8 cellular contexts compared by ENCODE assay signal in the genomic region with DNA sequence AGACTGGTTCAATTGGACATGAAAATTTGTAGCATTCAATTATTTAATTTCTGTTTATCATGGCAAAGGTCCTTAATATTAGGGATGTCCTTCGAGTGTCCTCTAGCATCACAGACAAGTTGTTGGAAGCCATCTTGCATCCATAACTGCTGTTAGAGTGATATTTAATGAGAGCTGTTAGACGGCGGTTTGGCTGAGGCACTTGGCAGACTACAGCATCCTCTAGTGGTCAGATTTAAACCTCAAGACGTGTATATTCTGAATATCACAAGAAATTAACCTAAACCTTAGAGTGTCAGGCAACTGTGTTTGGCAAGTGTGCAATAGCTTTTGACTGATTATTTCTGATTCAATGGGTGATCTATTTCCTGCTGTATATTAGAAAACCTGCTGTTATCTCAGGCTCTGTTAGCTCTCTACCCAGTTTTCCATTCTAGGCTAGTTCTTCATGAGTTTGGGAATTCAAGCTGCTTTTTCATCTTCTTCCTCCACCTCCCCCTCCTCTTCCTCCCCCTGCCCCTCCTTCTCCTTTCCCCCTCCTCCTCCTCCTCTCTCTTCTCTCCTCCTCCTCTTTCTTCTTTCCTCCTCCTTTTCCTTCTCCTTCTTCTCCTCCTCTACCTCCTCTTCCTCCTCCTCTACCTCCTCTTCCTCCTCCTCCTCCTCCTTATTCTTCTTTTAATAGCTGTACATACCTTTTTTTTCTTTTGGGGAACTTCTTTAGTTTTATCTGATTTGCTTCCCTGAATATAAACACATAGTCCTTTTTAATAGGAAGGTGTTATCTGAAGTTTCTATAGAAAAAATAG. TPM values are rescaled to one million over a fixed set of nuclear protein-coding genes. Genes with fewer than 3 reads are reported as not detected.
A peak's percentile ranks its signal among the peaks of the same experiment; 100 is the strongest.
DNase-seq lines count a peak whose midpoint lies in the region; ATAC-seq and TF ChIP-seq lines count a peak whose summit lies in the region.

No MANE protein-coding gene starts in this region.

- no peaks in the 10 kb centered on the region for H3K9me3 Mint-ChIP-seq in activated CD4-positive, alpha-beta memory T cell treated with anti-CD3 and anti-CD28 coated beads for 36 hours
- H3K9me3 Mint-ChIP-seq in neural progenitor cell: no peaks in the 10 kb centered on the region
- no peaks in the 10 kb centered on the region for H3K9me3 Mint-ChIP-seq in activated T-helper 2 cell treated with anti-CD3 and anti-CD28 coated beads, Interferon-gamma antibody, Interleukin-2, Interleukin-4, amounts not matched to agents 10 μg/mL and 5 μg/mL and 100 μg/mL, durations not matched to agents 14 hours and 24 hours and 36 hours

- no peaks in the 10 kb centered on the region for H3K4me1 ChIP-seq in neural progenitor cell

- H3K27me3 Mint-ChIP-seq in activated CD4-positive, alpha-beta memory T cell treated with anti-CD3 and anti-CD28 coated beads for 36 hours: peaks cover 4% of the 10 kb centered on the region
- H3K27me3 Mint-ChIP-seq in neural progenitor cell (ENCODE audit: insufficient read depth, low read depth): peaks cover 2% of the 10 kb centered on the region
- H3K27me3 Mint-ChIP-seq in activated T-helper 2 cell treated with anti-CD3 and anti-CD28 coated beads, Interferon-gamma antibody, Interleukin-2, Interleukin-4, amounts not matched to agents 10 μg/mL and 5 μg/mL and 100 μg/mL, durations not matched to agents 14 hours and 24 hours and 36 hours (ENCODE audit: low read depth): peaks cover 18% of the 10 kb centered on the region

- no peaks in the 10 kb centered on the region for H3K27me3 ChIP-seq in neural progenitor cell

- H3K4me2 ChIP-seq in neural progenitor cell: no peak overlapping the region

- no peak overlapping the region for H3K9ac ChIP-seq in neural progenitor cell

- peak overlapping the region; percentile 15 for H2AFZ ChIP-seq in neural progenitor cell (replicated peaks)

- no peak overlapping the region for H3K27ac ChIP-seq in neural progenitor cell

- POLR2A ChIA-PET in activated CD4-positive, alpha-beta memory T cell treated with anti-CD3 and anti-CD28 coated beads for 36 hours (lab: Charles Lee): no interaction called here

- no peaks in the 10 kb centered on the region for H3K36me3 ChIP-seq in neural progenitor cell

- no peaks in the 10 kb centered on the region for H3K9me3 ChIP-seq in neural progenitor cell (ENCODE audit: low read depth)

- H3K4me3 Mint-ChIP-seq in activated CD4-positive, alpha-beta memory T cell treated with anti-CD3 and anti-CD28 coated beads for 36 hours: no peak overlapping the region
- no peak overlapping the region for H3K4me3 Mint-ChIP-seq in neural progenitor cell
- no peak overlapping the region for H3K4me3 Mint-ChIP-seq in activated T-helper 2 cell treated with anti-CD3 and anti-CD28 coated beads, Interferon-gamma antibody, Interleukin-2, Interleukin-4, amounts not matched to agents 10 μg/mL and 5 μg/mL and 100 μg/mL, durations not matched to agents 14 hours and 24 hours and 36 hours (ENCODE audit: low read depth)

- no peak overlapping the region for H3K4me3 ChIP-seq in neural progenitor cell

- no peaks in the 10 kb centered on the region for H4K20me1 ChIP-seq in neural progenitor cell (ENCODE audit: low read depth)

- H3K79me2 ChIP-seq in neural progenitor cell (ENCODE audit: low read depth): no peaks in the 10 kb centered on the region

- H3K27ac Mint-ChIP-seq in activated CD4-positive, alpha-beta memory T cell treated with anti-CD3 and anti-CD28 coated beads for 36 hours: no peak overlapping the region
- no peak overlapping the region for H3K27ac Mint-ChIP-seq in neural progenitor cell
- no peak overlapping the region for H3K27ac Mint-ChIP-seq in activated T-helper 2 cell treated with anti-CD3 and anti-CD28 coated beads, Interferon-gamma antibody, Interleukin-2, Interleukin-4, amounts not matched to agents 10 μg/mL and 5 μg/mL and 100 μg/mL, durations not matched to agents 14 hours and 24 hours and 36 hours

- no peaks in the 10 kb centered on the region for H3F3A ChIP-seq in neural progenitor cell (ENCODE audit: low read depth)

- CTCF ChIA-PET in activated CD4-positive, alpha-beta memory T cell treated with anti-CD3 and anti-CD28 coated beads for 36 hours (lab: Charles Lee): interaction anchor here (0.6 to 2.7 kb wide), 5 partner anchors 38 to 263 kb away, joined by 3 to 39 read pairs (median 5); no protein-coding TSS in a partner anchor

- no peaks in the 10 kb centered on the region for H3K36me3 Mint-ChIP-seq in activated CD4-positive, alpha-beta memory T cell treated with anti-CD3 and anti-CD28 coated beads for 36 hours
- no peaks in the 10 kb centered on the region for H3K36me3 Mint-ChIP-seq in neural progenitor cell
- H3K36me3 Mint-ChIP-seq in activated T-helper 2 cell treated with anti-CD3 and anti-CD28 coated beads, Interferon-gamma antibody, Interleukin-2, Interleukin-4, amounts not matched to agents 10 μg/mL and 5 μg/mL and 100 μg/mL, durations not matched to agents 14 hours and 24 hours and 36 hours (ENCODE audit: low read depth): no peaks in the 10 kb centered on the region

- ATAC-seq in GM19438 (IDR thresholded peaks at IDR 0.05; ENCODE audit: low read depth, unreplicated experiment) (peak; percentile 80), HG03432 (IDR thresholded peaks at IDR 0.05; ENCODE audit: unreplicated experiment) (peak; percentile 90)

- intact Hi-C loops in activated CD4-positive, alpha-beta memory T cell treated with anti-CD3 and anti-CD28 coated beads for 36 hours (cut with micrococcal nuclease): loop anchor here (10.0 kb wide), 1 partner anchor 368 kb away; no protein-coding TSS in a partner anchor
- intact Hi-C loops in activated T-helper 2 cell treated with anti-CD3 and anti-CD28 coated beads, Interferon-gamma antibody, Interleukin-2, Interleukin-4, amounts not matched to agents 10 μg/mL and 5 μg/mL and 100 μg/mL, durations not matched to agents 14 hours and 24 hours and 36 hours (cut with micrococcal nuclease): loop anchor here (1.0 to 2.0 kb wide), 3 partner anchors 41 to 370 kb away; a partner anchor contains a TSS

- no peaks in the 10 kb centered on the region for H3K4me1 Mint-ChIP-seq in activated CD4-positive, alpha-beta memory T cell treated with anti-CD3 and anti-CD28 coated beads for 36 hours (ENCODE audit: low read depth)
- no peaks in the 10 kb centered on the region for H3K4me1 Mint-ChIP-seq in neural progenitor cell
- H3K4me1 Mint-ChIP-seq in activated T-helper 2 cell treated with anti-CD3 and anti-CD28 coated beads, Interferon-gamma antibody, Interleukin-2, Interleukin-4, amounts not matched to agents 10 μg/mL and 5 μg/mL and 100 μg/mL, durations not matched to agents 14 hours and 24 hours and 36 hours (ENCODE audit: low read depth): no peaks in the 10 kb centered on the region

- peak; percentile 96 for TF ChIP-seq CTCF in neural progenitor cell (IDR thresholded peaks at IDR 0.05)

- DNase-seq in DMS53 (lab: John Stamatoyannopoulos, UW): peak; percentile 86
- DNase-seq in NCI-H460 (ENCODE audit: extremely low read depth, low read depth): peak; percentile 63
- DNase-seq in activated CD4-positive, alpha-beta memory T cell treated with anti-CD3 and anti-CD28 coated beads for 36 hours: peak; percentile 19
- peak; percentile 68 for DNase-seq in fibroblast of the conjunctiva (ENCODE audit: low read depth)
- DNase-seq in neural progenitor cell (ENCODE audit: low spot score): peak; percentile 73
- no peak for DNase-seq in activated T-helper 2 cell treated with anti-CD3 and anti-CD28 coated beads, Interferon-gamma antibody, Interleukin-2, Interleukin-4, amounts not matched to agents 10 μg/mL and 5 μg/mL and 100 μg/mL, durations not matched to agents 14 hours and 24 hours and 36 hours (ENCODE audit: low spot score)

RNA-seq across cellular contexts. Expression of a gene that starts 8.6 kb away (rescaled TPM):
- not detected in 2 replicates for total RNA-seq in NCI-H460 (2014; rRNA removed; shearing (Covaris generic))
- polyA plus RNA-seq in NCI-H460 (2014; cell fraction: nucleus; rRNA removed): not detected in 2 replicates
- not detected for total RNA-seq in activated CD4-positive, alpha-beta memory T cell treated with anti-CD3 and anti-CD28 coated beads for 36 hours
- total RNA-seq in neural progenitor cell (ENCODE audit: low replicate concordance): not detected in 2 replicates
- not detected in 2 replicates for total RNA-seq in activated T-helper 2 cell treated with anti-CD3 and anti-CD28 coated beads, Interferon-gamma antibody, Interleukin-2, Interleukin-4, amounts not matched to agents 10 μg/mL and 5 μg/mL and 100 μg/mL, durations not matched to agents 14 hours and 24 hours and 36 hours

RNA-seq across cellular contexts. Expression of a gene that starts 40.4 kb away (rescaled TPM):
- total RNA-seq in NCI-H460 (2014; rRNA removed; shearing (Covaris generic)): 0.69 and 0.79 TPM in 2 replicates
- polyA plus RNA-seq in NCI-H460 (2014; cell fraction: nucleus; rRNA removed): 0.23 TPM in 1 of 2 replicates, not detected in the other
- total RNA-seq in activated CD4-positive, alpha-beta memory T cell treated with anti-CD3 and anti-CD28 coated beads for 36 hours: 1 to 10 TPM in 1 of 2 experiments, under 1 TPM in 1; 0.99 to 1.1 TPM
- total RNA-seq in neural progenitor cell (ENCODE audit: low replicate concordance): 8.2 TPM in 2 replicates
- 4.1 and 4.9 TPM in 2 replicates for total RNA-seq in activated T-helper 2 cell treated with anti-CD3 and anti-CD28 coated beads, Interferon-gamma antibody, Interleukin-2, Interleukin-4, amounts not matched to agents 10 μg/mL and 5 μg/mL and 100 μg/mL, durations not matched to agents 14 hours and 24 hours and 36 hours

RNA-seq across cellular contexts. Expression of a gene that starts 55.6 kb away (rescaled TPM):
- not detected in 2 replicates for total RNA-seq in NCI-H460 (2014; rRNA removed; shearing (Covaris generic))
- polyA plus RNA-seq in NCI-H460 (2014; cell fraction: nucleus; rRNA removed): not detected in 2 replicates
- total RNA-seq in activated CD4-positive, alpha-beta memory T cell treated with anti-CD3 and anti-CD28 coated beads for 36 hours: not detected
- not detected in 2 replicates for total RNA-seq in neural progenitor cell (ENCODE audit: low replicate concordance)
- total RNA-seq in activated T-helper 2 cell treated with anti-CD3 and anti-CD28 coated beads, Interferon-gamma antibody, Interleukin-2, Interleukin-4, amounts not matched to agents 10 μg/mL and 5 μg/mL and 100 μg/mL, durations not matched to agents 14 hours and 24 hours and 36 hours: not detected in 2 replicates
